Comparison of ENCODE assay signal across 1 cellular context in the genomic region with DNA sequence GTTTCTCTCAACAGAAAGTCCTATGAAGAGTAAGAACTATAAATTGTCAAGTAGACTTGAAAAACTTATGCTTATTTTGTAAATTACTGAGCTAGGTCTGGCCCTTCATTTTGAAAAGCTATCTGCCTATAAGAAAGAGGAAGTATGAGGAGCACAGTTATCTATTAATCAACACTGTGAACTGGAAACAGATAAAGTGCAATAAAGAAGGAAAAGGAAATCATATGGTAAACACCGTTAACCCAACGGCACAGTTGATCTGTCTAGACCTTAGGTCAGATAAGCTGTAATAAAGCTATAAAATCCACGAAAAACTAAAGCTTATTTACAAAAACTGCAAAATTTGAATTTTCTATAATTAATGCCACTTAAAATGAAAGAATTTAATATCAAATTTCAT.
TF ChIP-seq lines count a peak whose summit lies in the region.

No MANE protein-coding gene starts in this region.

TF ChIP-seq in GM12878, 131 proteins besides CTCF, POLR2A, EP300 and RAD21 (continued from another document):
- TF ChIP-seq, protein P1, sequence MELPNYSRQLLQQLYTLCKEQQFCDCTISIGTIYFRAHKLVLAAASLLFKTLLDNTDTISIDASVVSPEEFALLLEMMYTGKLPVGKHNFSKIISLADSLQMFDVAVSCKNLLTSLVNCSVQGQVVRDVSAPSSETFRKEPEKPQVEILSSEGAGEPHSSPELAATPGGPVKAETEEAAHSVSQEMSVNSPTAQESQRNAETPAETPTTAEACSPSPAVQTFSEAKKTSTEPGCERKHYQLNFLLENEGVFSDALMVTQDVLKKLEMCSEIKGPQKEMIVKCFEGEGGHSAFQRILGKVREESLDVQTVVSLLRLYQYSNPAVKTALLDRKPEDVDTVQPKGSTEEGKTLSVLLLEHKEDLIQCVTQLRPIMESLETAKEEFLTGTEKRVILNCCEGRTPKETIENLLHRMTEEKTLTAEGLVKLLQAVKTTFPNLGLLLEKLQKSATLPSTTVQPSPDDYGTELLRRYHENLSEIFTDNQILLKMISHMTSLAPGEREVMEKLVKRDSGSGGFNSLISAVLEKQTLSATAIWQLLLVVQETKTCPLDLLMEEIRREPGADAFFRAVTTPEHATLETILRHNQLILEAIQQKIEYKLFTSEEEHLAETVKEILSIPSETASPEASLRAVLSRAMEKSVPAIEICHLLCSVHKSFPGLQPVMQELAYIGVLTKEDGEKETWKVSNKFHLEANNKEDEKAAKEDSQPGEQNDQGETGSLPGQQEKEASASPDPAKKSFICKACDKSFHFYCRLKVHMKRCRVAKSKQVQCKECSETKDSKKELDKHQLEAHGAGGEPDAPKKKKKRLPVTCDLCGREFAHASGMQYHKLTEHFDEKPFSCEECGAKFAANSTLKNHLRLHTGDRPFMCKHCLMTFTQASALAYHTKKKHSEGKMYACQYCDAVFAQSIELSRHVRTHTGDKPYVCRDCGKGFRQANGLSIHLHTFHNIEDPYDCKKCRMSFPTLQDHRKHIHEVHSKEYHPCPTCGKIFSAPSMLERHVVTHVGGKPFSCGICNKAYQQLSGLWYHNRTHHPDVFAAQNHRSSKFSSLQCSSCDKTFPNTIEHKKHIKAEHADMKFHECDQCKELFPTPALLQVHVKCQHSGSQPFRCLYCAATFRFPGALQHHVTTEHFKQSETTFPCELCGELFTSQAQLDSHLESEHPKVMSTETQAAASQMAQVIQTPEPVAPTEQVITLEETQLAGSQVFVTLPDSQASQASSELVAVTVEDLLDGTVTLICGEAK (IDR thresholded peaks at IDR 0.05; ENCODE audit: borderline replicate concordance), result no peak
- TF ChIP-seq WRNIP1 (IDR thresholded peaks at IDR 0.05; ENCODE audit: borderline replicate concordance, low read depth, low read length), result no peak
